Comparison of ENCODE assay signal across 8 cellular contexts in the genomic region with DNA sequence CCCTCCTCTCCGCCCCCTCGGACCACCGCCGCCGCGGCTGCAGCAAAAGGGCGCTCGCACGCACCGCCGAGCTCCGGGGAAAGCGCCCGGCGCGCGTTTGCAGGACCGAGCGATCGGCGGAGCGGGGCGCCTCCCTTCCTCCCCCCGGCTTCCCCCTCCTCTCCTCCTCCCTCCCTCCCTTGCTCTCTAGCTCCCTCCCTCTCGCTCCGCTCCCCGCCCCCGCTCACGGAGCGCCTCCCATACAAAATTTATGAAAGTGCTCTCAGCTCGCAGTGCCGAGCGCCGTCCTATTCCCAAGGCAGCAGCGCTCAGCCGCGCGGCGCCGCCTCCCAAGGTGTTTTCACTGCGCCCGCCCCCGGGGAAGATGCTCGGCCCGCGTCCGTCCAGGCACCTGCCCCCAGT. TPM values are rescaled to one million over a fixed set of nuclear protein-coding genes. Genes with fewer than 3 reads are reported as not detected.
A peak's percentile ranks its signal among the peaks of the same experiment; 100 is the strongest.
DNase-seq lines count a peak whose midpoint lies in the region; ATAC-seq, FAIRE-seq and TF ChIP-seq lines count a peak whose summit lies in the region.

RTN4RL1 (minus strand) TSS at position 115 of the 402 bp plus-strand sequence. CDS start 469 bp downstream, outside the sequence.

- DNase-seq in A172 (ENCODE audit: low spot score) (peak; percentile 62), HCT116 (ENCODE audit: low read depth, low spot score) (peak; percentile 74), RWPE1 (ENCODE audit: low spot score) (peak; percentile 87), frontal cortex (ENCODE audit: low spot score in 2 of 2) (peak; percentile 74 to 77), osteocyte (ENCODE audit: extremely low spot score, unreplicated experiment) (no peak), uterus (peak; percentile 61 to 65)
- DNase-seq in activated naive CD4-positive, alpha-beta T cell treated with Interleukin-2 at 50 U/mL for 16 hours, result peak; percentile 79

- H3K4me3 Mint-ChIP-seq in osteocyte (ENCODE audit: unreplicated experiment), result peak within 1 kb of the TSS; percentile 74

- no peak for TF ChIP-seq CTCF in HCT116 (IDR thresholded peaks at IDR 0.05 in 2 of 3, conservative IDR thresholded peaks at IDR 0.05 in 1 of 3; ENCODE audit: borderline replicate concordance in 1 of 3, insufficient read depth in 1 of 3, low read depth in 2 of 3, low read length in 2 of 3)
- no peak for TF ChIP-seq CTCF in RWPE1 (conservative IDR thresholded peaks at IDR 0.05; ENCODE audit: low read depth)
- TF ChIP-seq CTCF in osteocyte (IDR thresholded peaks at IDR 0.05), result no peak
- TF ChIP-seq CTCF in uterus (IDR thresholded peaks at IDR 0.05), result no peak

- no peaks in the 10 kb centered on the region for H3K9me3 Mint-ChIP-seq in osteocyte (ENCODE audit: unreplicated experiment)

- H3K36me3 Mint-ChIP-seq in osteocyte (ENCODE audit: unreplicated experiment), result no peaks in the 10 kb centered on the region

- intact Hi-C loops in HCT116 (cut with micrococcal nuclease), result loop anchor here (1.0 kb wide), 1 partner anchor 117 kb away; no protein-coding TSS in a partner anchor
- intact Hi-C loops in uterus (cut with DNase I; ENCODE audit: low total_unique reads), result no loop called here

- no peak for FAIRE-seq in frontal cortex (lab: Jason Lieb, UNC)

- H3K36me3 ChIP-seq in HCT116 (ENCODE audit: control insufficient read depth in 1 of 2, insufficient read depth in 2 of 2, low read length in 2 of 2), result no peaks in the 10 kb centered on the region
- H3K36me3 ChIP-seq in uterus, result no peaks in the 10 kb centered on the region

- H3K27me3 ChIP-seq in HCT116 (ENCODE audit: insufficient read depth, low read length), result no peaks in the 10 kb centered on the region
- H3K27me3 ChIP-seq in uterus, result no peaks in the 10 kb centered on the region

- no peaks in the 10 kb centered on the region for H3K79me2 ChIP-seq in HCT116 (ENCODE audit: insufficient read depth, low read length)

- TF ChIP-seq RAD21 in HCT116 (IDR thresholded peaks at IDR 0.05; ENCODE audit: low read depth), result no peak

- RAD21 ChIA-PET in HCT116 (lab: Charles Lee; ENCODE audit: low non-redundant PET in 1 of 2, low total read pairs in 2 of 2, uncharacterized antibody in 2 of 2, unreplicated experiment in 2 of 2), result interaction anchor here (0.6 to 2.7 kb wide), 4 partner anchors 108 to 156 kb away, joined by 3 to 16 read pairs (median 8); no protein-coding TSS in a partner anchor

- CTCF ChIA-PET in HCT116 (lab: Charles Lee) (interaction anchor here (0.5 to 3.9 kb wide), 12 partner anchors 18 to 406 kb away, joined by 3 to 76 read pairs (median 4); partner anchors contain the start of gene RILP), RWPE1 (lab: Yijun Ruan, JAX) (interaction anchor here (0.6 to 3.9 kb wide), 15 partner anchors 9 to 380 kb away, joined by 3 to 53 read pairs (median 3); partner anchors contain the start of gene SCARF1)

- no peaks in the 10 kb centered on the region for H4K20me1 ChIP-seq in HCT116 (ENCODE audit: insufficient read depth)

- H3K4me1 Mint-ChIP-seq in osteocyte (ENCODE audit: unreplicated experiment), result peaks cover 27% of the 10 kb centered on the region

- H3K27ac Mint-ChIP-seq in osteocyte (ENCODE audit: unreplicated experiment), result no peak within 1 kb of the TSS

- H3K27ac ChIP-seq in HCT116 (ENCODE audit: low read depth, low read length), result peak within 1 kb of the TSS; percentile 20; the same call in 1 of the 2 replicates
- peak within 1 kb of the TSS; percentile 83 for H3K27ac ChIP-seq in RWPE1
- peak within 1 kb of the TSS in 1 of 2 donors; percentile 14 for H3K27ac ChIP-seq in uterus

- H3K4me2 ChIP-seq in HCT116 (ENCODE audit: low read length), result peak within 1 kb of the TSS; percentile 92

- H3K9me3 ChIP-seq in HCT116 (ENCODE audit: control insufficient read depth in 1 of 2, insufficient read depth in 1 of 2, low read depth in 1 of 2, low read length in 2 of 2) (no peaks in the 10 kb centered on the region), uterus (no peaks in the 10 kb centered on the region)

- POLR2A ChIA-PET in HCT116 (lab: Charles Lee) (interaction anchor here (0.7 to 1.5 kb wide), 2 partner anchors 12 to 98 kb away, joined by 3 to 6 read pairs; no protein-coding TSS in a partner anchor), RWPE1 (lab: Yijun Ruan, JAX; ENCODE audit: low non-redundant PET) (no interaction called here)

- peak within 1 kb of the TSS; percentile 58 to 63 for H3K4me3 ChIP-seq in HCT116 (replicated peaks in 1 of 2; ENCODE audit: low read depth in 1 of 2, low read length in 2 of 2)
- H3K4me3 ChIP-seq in uterus, result peak within 1 kb of the TSS; percentile 38 to 44

- peak within 1 kb of the TSS; percentile 38 for H2AFZ ChIP-seq in HCT116 (ENCODE audit: low read depth, low read length, poor library complexity, severe bottlenecking)

- BruUV-seq in HCT116 (replicated peaks; lab: Mats Ljungman, UMichigan), result no TSS peak

- peak within 1 kb of the TSS; percentile 63 for H3K9ac ChIP-seq in HCT116 (ENCODE audit: low read length)

- H3K27me3 Mint-ChIP-seq in osteocyte (ENCODE audit: unreplicated experiment), result peaks cover 17% of the 10 kb centered on the region

- ATAC-seq in HCT116, result peak; percentile 69
- ATAC-seq in HG02610 (IDR thresholded peaks at IDR 0.05; ENCODE audit: unreplicated experiment), result no peak

- H3K4me1 ChIP-seq in HCT116 (ENCODE audit: control insufficient read depth in 1 of 2, insufficient read depth in 2 of 2, low read length in 2 of 2) (peaks cover 11 to 30% of the 10 kb centered on the region in 2 experiments; a peak in 3 of 4 replicates), uterus (peaks cover 0 to 17% of the 10 kb centered on the region in 2 donors)

- no peak for TF ChIP-seq POLR2A in HCT116 (IDR thresholded peaks at IDR 0.05; ENCODE audit: borderline replicate concordance, extremely low read depth, insufficient read depth, insufficient read length)
- no peak for TF ChIP-seq POLR2A in uterus (IDR thresholded peaks at IDR 0.05)

- no peaks in the 10 kb centered on the region for H3K9me2 ChIP-seq in HCT116 (ENCODE audit: insufficient read depth)

TF ChIP-seq in HCT116, 20 proteins besides CTCF, POLR2A, EP300 and RAD21:
- TF ChIP-seq, protein P1, sequence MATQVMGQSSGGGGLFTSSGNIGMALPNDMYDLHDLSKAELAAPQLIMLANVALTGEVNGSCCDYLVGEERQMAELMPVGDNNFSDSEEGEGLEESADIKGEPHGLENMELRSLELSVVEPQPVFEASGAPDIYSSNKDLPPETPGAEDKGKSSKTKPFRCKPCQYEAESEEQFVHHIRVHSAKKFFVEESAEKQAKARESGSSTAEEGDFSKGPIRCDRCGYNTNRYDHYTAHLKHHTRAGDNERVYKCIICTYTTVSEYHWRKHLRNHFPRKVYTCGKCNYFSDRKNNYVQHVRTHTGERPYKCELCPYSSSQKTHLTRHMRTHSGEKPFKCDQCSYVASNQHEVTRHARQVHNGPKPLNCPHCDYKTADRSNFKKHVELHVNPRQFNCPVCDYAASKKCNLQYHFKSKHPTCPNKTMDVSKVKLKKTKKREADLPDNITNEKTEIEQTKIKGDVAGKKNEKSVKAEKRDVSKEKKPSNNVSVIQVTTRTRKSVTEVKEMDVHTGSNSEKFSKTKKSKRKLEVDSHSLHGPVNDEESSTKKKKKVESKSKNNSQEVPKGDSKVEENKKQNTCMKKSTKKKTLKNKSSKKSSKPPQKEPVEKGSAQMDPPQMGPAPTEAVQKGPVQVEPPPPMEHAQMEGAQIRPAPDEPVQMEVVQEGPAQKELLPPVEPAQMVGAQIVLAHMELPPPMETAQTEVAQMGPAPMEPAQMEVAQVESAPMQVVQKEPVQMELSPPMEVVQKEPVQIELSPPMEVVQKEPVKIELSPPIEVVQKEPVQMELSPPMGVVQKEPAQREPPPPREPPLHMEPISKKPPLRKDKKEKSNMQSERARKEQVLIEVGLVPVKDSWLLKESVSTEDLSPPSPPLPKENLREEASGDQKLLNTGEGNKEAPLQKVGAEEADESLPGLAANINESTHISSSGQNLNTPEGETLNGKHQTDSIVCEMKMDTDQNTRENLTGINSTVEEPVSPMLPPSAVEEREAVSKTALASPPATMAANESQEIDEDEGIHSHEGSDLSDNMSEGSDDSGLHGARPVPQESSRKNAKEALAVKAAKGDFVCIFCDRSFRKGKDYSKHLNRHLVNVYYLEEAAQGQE (IDR thresholded peaks at IDR 0.05; ENCODE audit: low read depth), result no peak
- TF ChIP-seq ZFX (IDR thresholded peaks at IDR 0.05) (no peak), EGR1 (IDR thresholded peaks at IDR 0.05; ENCODE audit: low read depth) (peak; percentile 91), MAX (IDR thresholded peaks at IDR 0.05) (no peak), ATF3 (IDR thresholded peaks at IDR 0.05) (no peak), POLR2AphosphoS5 (IDR thresholded peaks at IDR 0.05; ENCODE audit: low read depth, low read length) (peak; percentile 46), SP1 (IDR thresholded peaks at IDR 0.05; ENCODE audit: low read depth) (no peak), CEBPB (IDR thresholded peaks at IDR 0.05; ENCODE audit: low read depth) (no peak), ELF1 (IDR thresholded peaks at IDR 0.05; ENCODE audit: borderline replicate concordance, low read depth) (no peak)

RNA-seq across cellular contexts. Expression of gene RTN4RL1, which starts in this region (rescaled TPM):
- 1.7 and 2.2 TPM in 2 replicates for total RNA-seq in A172 (2014; rRNA removed; shearing (Covaris generic))
- total RNA-seq in HCT116 (2021; ENCODE audit: unreplicated experiment), result 3.7 TPM
- polyA plus RNA-seq in HCT116 (2012), result 1.5 and 1.7 TPM in 2 replicates
- 20.4 TPM for total RNA-seq in frontal cortex
- total RNA-seq in osteocyte, result 3.7 and 3.8 TPM in 2 replicates
- 1 to 10 TPM in 3 of 4 donors, not detected in 1; 1.4 to 4.9 (median 1.9) TPM for total RNA-seq in uterus
